Comparison of ENCODE assay signal across 1 cellular context in genomic region chr6:27684264-27685211, GRCh38.
TF ChIP-seq lines count a peak whose summit lies in the region.

No MANE protein-coding gene starts in this region.

TF ChIP-seq in HepG2, 621 proteins besides CTCF, POLR2A, EP300 and RAD21 (continued from another document and continues in another):
- TF ChIP-seq CREB3 (CRISPR knock-in tag; IDR thresholded peaks at IDR 0.05) (no peak; the same call in 1 of the 2 replicates), PAWR (CRISPR knock-in tag; IDR thresholded peaks at IDR 0.05; ENCODE audit: borderline replicate concordance) (no peak), MTA1 (CRISPR knock-in tag; IDR thresholded peaks at IDR 0.05; ENCODE audit: borderline replicate concordance) (no peak), MED13 (CRISPR knock-in tag; IDR thresholded peaks at IDR 0.05) (no peak), NR2F6 (IDR thresholded peaks at IDR 0.05) (peak; percentile 48), NR2F6 (CRISPR knock-in tag; IDR thresholded peaks at IDR 0.05) (0 out of 2 replicates have a peak, but pooled peaks have one; percentile 41), ZNF850 (CRISPR knock-in tag; conservative IDR thresholded peaks at IDR 0.05) (no peak), RBFOX2 (IDR thresholded peaks at IDR 0.05; ENCODE audit: low read depth, low read length) (no peak), ZIK1 (CRISPR knock-in tag; IDR thresholded peaks at IDR 0.05; ENCODE audit: borderline replicate concordance, low read depth) (no peak), ATF5 (CRISPR knock-in tag; IDR thresholded peaks at IDR 0.05; ENCODE audit: low read depth) (no peak), ZNF264 (CRISPR knock-in tag; IDR thresholded peaks at IDR 0.05) (no peak), PAF1 (CRISPR knock-in tag; IDR thresholded peaks at IDR 0.05) (no peak), ZFP90 (CRISPR knock-in tag; IDR thresholded peaks at IDR 0.05; ENCODE audit: borderline replicate concordance) (0 out of 2 replicates have a peak, but pooled peaks have one; percentile 19), CBFB (CRISPR knock-in tag; IDR thresholded peaks at IDR 0.05) (no peak), SMAD1 (CRISPR knock-in tag; IDR thresholded peaks at IDR 0.05; ENCODE audit: borderline replicate concordance, low read depth) (no peak), MBNL3 (CRISPR knock-in tag; conservative IDR thresholded peaks at IDR 0.05) (0 out of 2 replicates have a peak, but pooled peaks have one; percentile 43), TERF1 (CRISPR knock-in tag; IDR thresholded peaks at IDR 0.05) (no peak), KLF12 (CRISPR knock-in tag; IDR thresholded peaks at IDR 0.05; ENCODE audit: borderline replicate concordance) (no peak), PHF5A (CRISPR knock-in tag; IDR thresholded peaks at IDR 0.05; ENCODE audit: low read depth, unreplicated experiment) (no peak), ZNF224 (CRISPR knock-in tag; IDR thresholded peaks at IDR 0.05) (no peak), ZBTB7B (CRISPR knock-in tag; IDR thresholded peaks at IDR 0.05) (0 out of 2 replicates have a peak, but pooled peaks have one; percentile 22), RERE (CRISPR knock-in tag; IDR thresholded peaks at IDR 0.05; ENCODE audit: low read depth) (no peak), ZNF747 (CRISPR knock-in tag; IDR thresholded peaks at IDR 0.05; ENCODE audit: borderline replicate concordance) (0 out of 2 replicates have a peak, but pooled peaks have one; percentile 29), MLLT10 (CRISPR knock-in tag; IDR thresholded peaks at IDR 0.05) (no peak), KAT2B (IDR thresholded peaks at IDR 0.05; ENCODE audit: borderline replicate concordance, low read depth, low read length) (no peak), MAFF (IDR thresholded peaks at IDR 0.05; ENCODE audit: low read depth, low read length) (no peak), MYNN (CRISPR knock-in tag; IDR thresholded peaks at IDR 0.05; ENCODE audit: low read depth) (no peak), RAD51 (IDR thresholded peaks at IDR 0.05; ENCODE audit: borderline replicate concordance) (no peak), TGIF2 (CRISPR knock-in tag; IDR thresholded peaks at IDR 0.05) (no peak), ZBTB43 (CRISPR knock-in tag; conservative IDR thresholded peaks at IDR 0.05) (no peak), PAX8 (CRISPR knock-in tag; IDR thresholded peaks at IDR 0.05; ENCODE audit: borderline replicate concordance) (no peak), MZF1 (CRISPR knock-in tag; IDR thresholded peaks at IDR 0.05; ENCODE audit: borderline replicate concordance) (no peak), KLF6 (CRISPR knock-in tag; IDR thresholded peaks at IDR 0.05) (0 out of 2 replicates have a peak, but pooled peaks have one; percentile 75), ZSCAN9 (CRISPR knock-in tag; IDR thresholded peaks at IDR 0.05; ENCODE audit: borderline replicate concordance) (peak; percentile 85; the same call in 1 of the 2 replicates), HNF4G (IDR thresholded peaks at IDR 0.05; ENCODE audit: borderline replicate concordance, low read depth, low read length) (no peak), HNF4G (CRISPR knock-in tag; IDR thresholded peaks at IDR 0.05; ENCODE audit: borderline replicate concordance, low read depth) (no peak), ZBTB20 (CRISPR knock-in tag; IDR thresholded peaks at IDR 0.05; ENCODE audit: borderline replicate concordance, low read depth) (no peak), SRSF4 (IDR thresholded peaks at IDR 0.05; ENCODE audit: low read depth, low read length, poor library complexity, severe bottlenecking) (no peak), SETDB1 (CRISPR knock-in tag; IDR thresholded peaks at IDR 0.05; ENCODE audit: borderline replicate concordance) (no peak), ZFAT (CRISPR knock-in tag; conservative IDR thresholded peaks at IDR 0.05) (0 out of 2 replicates have a peak, but pooled peaks have one; percentile 37), REPIN1 (CRISPR knock-in tag; IDR thresholded peaks at IDR 0.05; ENCODE audit: borderline replicate concordance, low read depth) (no peak; the same call in 1 of the 2 replicates), HOXA5 (CRISPR knock-in tag; IDR thresholded peaks at IDR 0.05) (peak; percentile 69), CHD4 (IDR thresholded peaks at IDR 0.05; ENCODE audit: borderline replicate concordance, low read length) (no peak), TSC22D2 (CRISPR knock-in tag; IDR thresholded peaks at IDR 0.05; ENCODE audit: borderline replicate concordance) (0 out of 2 replicates have a peak, but pooled peaks have one; percentile 60), HNRNPUL1 (IDR thresholded peaks at IDR 0.05; ENCODE audit: low read depth, low read length) (no peak), ZNF709 (CRISPR knock-in tag; IDR thresholded peaks at IDR 0.05) (peak; percentile 15; the same call in 1 of the 2 replicates), ZNF138 (CRISPR knock-in tag; IDR thresholded peaks at IDR 0.05; ENCODE audit: low read depth) (no peak), HHEX (CRISPR knock-in tag; IDR thresholded peaks at IDR 0.05) (no peak), KDM5B (CRISPR knock-in tag; IDR thresholded peaks at IDR 0.05; ENCODE audit: borderline replicate concordance) (0 out of 2 replicates have a peak, but pooled peaks have one; percentile 7), ZNF382 (CRISPR knock-in tag; IDR thresholded peaks at IDR 0.05; ENCODE audit: borderline replicate concordance) (no peak)
- TF ChIP-seq, protein P1, sequence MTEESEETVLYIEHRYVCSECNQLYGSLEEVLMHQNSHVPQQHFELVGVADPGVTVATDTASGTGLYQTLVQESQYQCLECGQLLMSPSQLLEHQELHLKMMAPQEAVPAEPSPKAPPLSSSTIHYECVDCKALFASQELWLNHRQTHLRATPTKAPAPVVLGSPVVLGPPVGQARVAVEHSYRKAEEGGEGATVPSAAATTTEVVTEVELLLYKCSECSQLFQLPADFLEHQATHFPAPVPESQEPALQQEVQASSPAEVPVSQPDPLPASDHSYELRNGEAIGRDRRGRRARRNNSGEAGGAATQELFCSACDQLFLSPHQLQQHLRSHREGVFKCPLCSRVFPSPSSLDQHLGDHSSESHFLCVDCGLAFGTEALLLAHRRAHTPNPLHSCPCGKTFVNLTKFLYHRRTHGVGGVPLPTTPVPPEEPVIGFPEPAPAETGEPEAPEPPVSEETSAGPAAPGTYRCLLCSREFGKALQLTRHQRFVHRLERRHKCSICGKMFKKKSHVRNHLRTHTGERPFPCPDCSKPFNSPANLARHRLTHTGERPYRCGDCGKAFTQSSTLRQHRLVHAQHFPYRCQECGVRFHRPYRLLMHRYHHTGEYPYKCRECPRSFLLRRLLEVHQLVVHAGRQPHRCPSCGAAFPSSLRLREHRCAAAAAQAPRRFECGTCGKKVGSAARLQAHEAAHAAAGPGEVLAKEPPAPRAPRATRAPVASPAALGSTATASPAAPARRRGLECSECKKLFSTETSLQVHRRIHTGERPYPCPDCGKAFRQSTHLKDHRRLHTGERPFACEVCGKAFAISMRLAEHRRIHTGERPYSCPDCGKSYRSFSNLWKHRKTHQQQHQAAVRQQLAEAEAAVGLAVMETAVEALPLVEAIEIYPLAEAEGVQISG (CRISPR knock-in tag; IDR thresholded peaks at IDR 0.05), result no peak
- TF ChIP-seq, protein P2, sequence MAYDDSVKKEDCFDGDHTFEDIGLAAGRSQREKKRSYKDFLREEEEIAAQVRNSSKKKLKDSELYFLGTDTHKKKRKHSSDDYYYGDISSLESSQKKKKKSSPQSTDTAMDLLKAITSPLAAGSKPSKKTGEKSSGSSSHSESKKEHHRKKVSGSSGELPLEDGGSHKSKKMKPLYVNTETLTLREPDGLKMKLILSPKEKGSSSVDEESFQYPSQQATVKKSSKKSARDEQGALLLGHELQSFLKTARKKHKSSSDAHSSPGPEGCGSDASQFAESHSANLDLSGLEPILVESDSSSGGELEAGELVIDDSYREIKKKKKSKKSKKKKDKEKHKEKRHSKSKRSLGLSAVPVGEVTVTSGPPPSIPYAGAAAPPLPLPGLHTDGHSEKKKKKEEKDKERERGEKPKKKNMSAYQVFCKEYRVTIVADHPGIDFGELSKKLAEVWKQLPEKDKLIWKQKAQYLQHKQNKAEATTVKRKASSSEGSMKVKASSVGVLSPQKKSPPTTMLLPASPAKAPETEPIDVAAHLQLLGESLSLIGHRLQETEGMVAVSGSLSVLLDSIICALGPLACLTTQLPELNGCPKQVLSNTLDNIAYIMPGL (CRISPR knock-in tag; IDR thresholded peaks at IDR 0.05; ENCODE audit: borderline replicate concordance in 1 of 2, low read depth in 1 of 2), result peak; percentile 95 to 98; a peak in 3 of 4 replicates
- TF ChIP-seq, protein P3, sequence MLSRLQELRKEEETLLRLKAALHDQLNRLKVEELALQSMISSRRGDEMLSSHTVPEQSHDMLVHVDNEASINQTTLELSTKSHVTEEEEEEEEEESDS (CRISPR knock-in tag; IDR thresholded peaks at IDR 0.05; ENCODE audit: borderline replicate concordance), result 0 out of 2 replicates have a peak, but pooled peaks have one; percentile 31
- TF ChIP-seq, protein P4, sequence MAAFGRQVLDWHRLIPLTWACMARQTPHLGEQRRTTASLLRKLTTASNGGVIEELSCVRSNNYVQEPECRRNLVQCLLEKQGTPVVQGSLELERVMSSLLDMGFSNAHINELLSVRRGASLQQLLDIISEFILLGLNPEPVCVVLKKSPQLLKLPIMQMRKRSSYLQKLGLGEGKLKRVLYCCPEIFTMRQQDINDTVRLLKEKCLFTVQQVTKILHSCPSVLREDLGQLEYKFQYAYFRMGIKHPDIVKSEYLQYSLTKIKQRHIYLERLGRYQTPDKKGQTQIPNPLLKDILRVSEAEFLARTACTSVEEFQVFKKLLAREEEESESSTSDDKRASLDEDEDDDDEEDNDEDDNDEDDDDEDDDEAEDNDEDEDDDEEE (CRISPR knock-in tag; IDR thresholded peaks at IDR 0.05), result no peak
